Comparison of ENCODE assay signal across 35 cellular contexts in genomic region chr9:11469745-11470144, GRCh38.
"Had no signal": no experiment of that assay in that cellular context is flagged by ENCODE, and none has a peak within 500 bp of the region (broad histone marks: within the 10 kb centered on the region; RNA-seq: fewer than 3 reads in every experiment).

No MANE protein-coding gene starts in this region.

- H3K4me3 ChIP-seq: MG63 had no signal

- H3K36me3 ChIP-seq: MG63 had no signal

- H3K9me3 ChIP-seq: MG63 had no signal

- H3K27me3 ChIP-seq: MG63 had no signal

- DNase-seq: Karpas-422, Kasumi-1, MG63, MM.1S, MV-4-11, NCI-H1048, NCI-H1092, NCI-H1092 treated with DMSO at 0.1 percent for 48 hours, NCI-H1105, NCI-H1105 treated with DMSO at 0.1 percent for 48 hours, NCI-H1417, NCI-H1417 treated with DMSO at 0.1 percent for 48 hours, NCI-H1436, NCI-H1436 treated with DMSO at 0.1 percent for 48 hours, NCI-H146, NCI-H1694, NCI-H1694 treated with DMSO at 0.1 percent for 48 hours, NCI-H187, NCI-H187 treated with DMSO at 0.1 percent for 48 hours, NCI-H1930, NCI-H2029, NCI-H2029 treated with DMSO at 0.1 percent for 48 hours, NCI-H2081, NCI-H2081 treated with DMSO at 0.1 percent for 48 hours, NCI-H2107, NCI-H2171, NCI-H2171 treated with DMSO at 0.1 percent for 48 hours, NCI-H2227 treated with DMSO at 0.1 percent for 48 hours, NCI-H226, NCI-H345, NCI-H446, NCI-H446 treated with DMSO at 0.1 percent for 48 hours, NCI-H510A, NCI-H510A treated with DMSO at 0.1 percent for 48 hours, NCI-H524 had no signal
